ENCODE assay signal across 16 cellular contexts in the genomic region with DNA sequence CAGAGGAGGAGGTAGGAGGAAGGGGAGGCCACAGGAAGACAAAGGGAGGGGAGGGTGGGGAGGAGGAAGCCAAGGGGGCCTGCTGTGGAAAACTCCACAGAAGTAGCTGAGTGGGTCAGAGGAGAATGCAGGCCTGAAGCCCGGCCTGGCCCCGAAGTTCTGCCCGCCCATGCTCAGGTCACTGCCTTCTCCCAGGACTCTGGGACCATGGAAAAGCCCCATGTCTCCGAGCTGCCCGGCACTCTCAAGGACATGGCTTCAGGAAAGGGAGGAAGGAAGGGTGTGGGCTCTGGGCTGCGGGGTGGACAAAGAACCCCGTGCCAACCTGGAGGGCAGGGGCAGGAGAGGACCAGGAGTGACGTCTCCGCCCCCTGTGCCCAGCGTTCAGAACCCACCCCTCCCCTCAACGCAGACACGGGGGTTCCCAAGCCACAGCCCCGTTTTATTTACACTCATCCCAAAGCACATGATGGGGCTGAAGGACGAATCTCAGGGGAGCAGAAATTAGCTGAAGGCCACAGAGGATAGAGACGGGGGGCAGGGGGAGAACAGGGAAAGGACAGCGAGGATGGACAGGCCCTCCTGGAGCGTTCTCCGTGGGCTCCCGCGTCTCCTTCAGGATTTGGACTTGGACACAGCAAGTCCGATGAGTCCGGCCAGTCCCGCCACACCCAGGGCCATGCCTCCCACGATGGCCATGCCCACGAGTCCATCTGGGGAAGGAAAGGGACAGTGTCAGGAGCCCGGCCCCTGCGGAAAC. TPM values are rescaled to one million over a fixed set of nuclear protein-coding genes. Genes with fewer than 3 reads are reported as not detected.
DNase-seq lines count a peak whose midpoint lies in the region; ATAC-seq and TF ChIP-seq lines count a peak whose summit lies in the region.
"Had no signal": no experiment of that assay in that cellular context is flagged by ENCODE, and none has a peak within 500 bp of the region (broad histone marks: within the 10 kb centered on the region; RNA-seq: fewer than 3 reads in every experiment).

No MANE protein-coding gene starts in this region.

- peaks cover 20% of the 10 kb centered on the region for H3K36me3 ChIP-seq in CD8-positive, alpha-beta memory T cell (ENCODE audit: insufficient read depth, low read length)
- H3K36me3 ChIP-seq in body of pancreas (replicated peaks in 1 of 2; ENCODE audit: insufficient read depth in 1 of 2, low read depth in 2 of 2) (peaks cover 0 to 1% of the 10 kb centered on the region in 2 donors), left lung (peaks cover 0 to 54% of the 10 kb centered on the region in 2 donors)

- intact Hi-C loops in body of pancreas (cut with DNase I) (no loop called here), left lung (cut with DNase I) (no loop called here)

- H3K9me3 Mint-ChIP-seq in CD8-positive, alpha-beta memory T cell: no peaks in the 10 kb centered on the region
- H3K9me3 Mint-ChIP-seq: activated B cell treated with CpG ODN at 0.5 μM for 24 hours, brain, type B pancreatic cell had no signal

- no peaks in the 10 kb centered on the region for H3K9me3 ChIP-seq in CD8-positive, alpha-beta memory T cell (ENCODE audit: low read length)
- no peaks in the 10 kb centered on the region for H3K9me3 ChIP-seq in body of pancreas
- H3K9me3 ChIP-seq in left lung: no peaks in the 10 kb centered on the region
- H3K9me3 ChIP-seq: mucosa of descending colon had no signal

- peaks cover 11 to 26% (median 19%) of the 10 kb centered on the region in 3 donors for H3K4me1 Mint-ChIP-seq in CD8-positive, alpha-beta memory T cell

- no peak for TF ChIP-seq POLR2A in body of pancreas (IDR thresholded peaks at IDR 0.05)

- TF ChIP-seq CTCF in body of pancreas (IDR thresholded peaks at IDR 0.05) (no peak), left lung (IDR thresholded peaks at IDR 0.05) (no peak)

- CTCF ChIA-PET in CD8-positive, alpha-beta memory T cell (lab: Charles Lee): interaction anchor here (1.4 kb wide), 1 partner anchor 47 kb away, joined by 6 read pairs; no protein-coding TSS in a partner anchor

- POLR2A ChIA-PET in CD8-positive, alpha-beta memory T cell (lab: Charles Lee): no interaction called here

- H3K4me3 ChIP-seq in CD8-positive, alpha-beta memory T cell (ENCODE audit: low read length): no peak overlapping the region
- H3K4me3 ChIP-seq in body of pancreas (no peak overlapping the region), left lung (no peak overlapping the region), skin epidermis (no peak overlapping the region)
- H3K4me3 ChIP-seq: mucosa of descending colon had no signal

- peaks cover 0 to 52% (median 0%) of the 10 kb centered on the region in 3 donors for H3K36me3 Mint-ChIP-seq in CD8-positive, alpha-beta memory T cell
- H3K36me3 Mint-ChIP-seq: type B pancreatic cell had no signal

- H3K4me1 ChIP-seq in CD8-positive, alpha-beta memory T cell (ENCODE audit: insufficient read depth, low read length): peaks cover 16% of the 10 kb centered on the region
- H3K4me1 ChIP-seq in body of pancreas (peaks cover 49% of the 10 kb centered on the region), left lung (peaks cover 8 to 73% of the 10 kb centered on the region in 2 donors)

- no peak for DNase-seq in CD8-positive, alpha-beta memory T cell
- DNase-seq in body of pancreas: no peak
- no peak for DNase-seq in left lung
- DNase-seq in stimulated activated CD4-positive, alpha-beta T cell treated with anti-CD3 and anti-CD28 coated beads, Interleukin-2, amount 100 ng/mL, for 48 hours: no peak
- no peak for DNase-seq in middle frontal gyrus (ENCODE audit: extremely low spot score, low spot score)
- no peak for DNase-seq in DMS79 treated with DMSO at 0.1 percent for 48 hours (lab: John Stamatoyannopoulos, UW)
- DNase-seq: activated B cell treated with CpG ODN at 0.5 μM for 24 hours; effector memory CD4-positive, alpha-beta T cell; foreskin fibroblast; NCI-H187; NCI-H524 treated with DMSO at 0.1 percent for 48 hours had no signal

- ATAC-seq in body of pancreas (peak; percentile 15), left lung (no peak), HG03439 (IDR thresholded peaks at IDR 0.05; ENCODE audit: unreplicated experiment) (no peak)
- ATAC-seq: mucosa of descending colon had no signal

- H3K27me3 Mint-ChIP-seq in CD8-positive, alpha-beta memory T cell: peaks cover 0 to 1% of the 10 kb centered on the region in 2 donors
- H3K27me3 Mint-ChIP-seq: activated B cell treated with CpG ODN at 0.5 μM for 24 hours, type B pancreatic cell had no signal

- H3K27me3 ChIP-seq in CD8-positive, alpha-beta memory T cell (ENCODE audit: insufficient read depth, low read length, poor library complexity, severe bottlenecking): no peaks in the 10 kb centered on the region
- no peaks in the 10 kb centered on the region for H3K27me3 ChIP-seq in body of pancreas
- H3K27me3 ChIP-seq in left lung: no peaks in the 10 kb centered on the region

- H3K27ac Mint-ChIP-seq in CD8-positive, alpha-beta memory T cell: no peak overlapping the region
- H3K27ac Mint-ChIP-seq: activated B cell treated with CpG ODN at 0.5 μM for 24 hours, type B pancreatic cell had no signal

- 68 to 69% methylated on average over 14 to 27 of the region's 27 CpGs for WGBS in body of pancreas, 2 donors

- H3K4me3 Mint-ChIP-seq in CD8-positive, alpha-beta memory T cell: no peak overlapping the region
- H3K4me3 Mint-ChIP-seq: activated B cell treated with CpG ODN at 0.5 μM for 24 hours, brain, type B pancreatic cell had no signal

- H3K27ac ChIP-seq in CD8-positive, alpha-beta memory T cell (ENCODE audit: low read depth, low read length): peak overlapping the region; percentile 47
- H3K27ac ChIP-seq in body of pancreas: peak overlapping the region; percentile 72 to 87 (median 84)
- peak overlapping the region; percentile 65 to 70 for H3K27ac ChIP-seq in left lung
- peak overlapping the region in 17 of 21 experiments; percentile 35 to 81 (median 62) for H3K27ac ChIP-seq in skin epidermis

RNA-seq across cellular contexts. Expression of a gene that starts 1.8 kb away (rescaled TPM):
- 10 to 100 TPM; 19.5 to 20.3 TPM for total RNA-seq in CD8-positive, alpha-beta memory T cell
- polyA plus RNA-seq in CD8-positive, alpha-beta memory T cell: 1.2 TPM
- 10 to 100 TPM in 1 of 2 donors, 1 to 10 TPM in 1; 7.3 to 22.1 TPM for total RNA-seq in body of pancreas
- total RNA-seq in left lung: 1 to 10 TPM; 7.6 to 8.4 TPM

RNA-seq across cellular contexts. Expression of a gene that starts 5.5 kb away (rescaled TPM):
- 100 to 1,000 TPM; 137 to 139 TPM for total RNA-seq in CD8-positive, alpha-beta memory T cell
- 206 TPM for polyA plus RNA-seq in CD8-positive, alpha-beta memory T cell
- total RNA-seq in body of pancreas: 100 to 1,000 TPM in 1 of 2 donors, 10 to 100 TPM in 1; 88.2 to 148 TPM
- 100 to 1,000 TPM; 144 to 148 TPM for total RNA-seq in left lung

RNA-seq across cellular contexts. Expression of a gene that starts 21.4 kb away (rescaled TPM):
- total RNA-seq in CD8-positive, alpha-beta memory T cell: 10 to 100 TPM; 50.6 to 51.7 TPM
- 66.2 TPM for polyA plus RNA-seq in CD8-positive, alpha-beta memory T cell
- 10 to 100 TPM; 51.4 to 74.8 TPM for total RNA-seq in body of pancreas
- total RNA-seq in left lung: 10 to 100 TPM; 66.1 to 70.5 TPM

RNA-seq across cellular contexts. Expression of a gene that starts 22.0 kb away (rescaled TPM):
- total RNA-seq in CD8-positive, alpha-beta memory T cell: 10 to 100 TPM; 41.3 to 45.4 TPM
- 23.1 TPM for polyA plus RNA-seq in CD8-positive, alpha-beta memory T cell
- total RNA-seq in body of pancreas: 10 to 100 TPM; 23.9 to 56.0 TPM
- total RNA-seq in left lung: 100 to 1,000 TPM in 1 of 2 donors, 10 to 100 TPM in 1; 97.1 to 120 TPM

RNA-seq across cellular contexts. Expression of a gene that starts 38.5 kb away (rescaled TPM):
- total RNA-seq in CD8-positive, alpha-beta memory T cell: not detected
- polyA plus RNA-seq in CD8-positive, alpha-beta memory T cell: not detected
- total RNA-seq in body of pancreas (not detected), left lung (not detected)
- total RNA-seq: activated B cell treated with CpG ODN at 0.5 μM for 24 hours had no signal
